8 cellular contexts compared by ENCODE assay signal in the genomic region with DNA sequence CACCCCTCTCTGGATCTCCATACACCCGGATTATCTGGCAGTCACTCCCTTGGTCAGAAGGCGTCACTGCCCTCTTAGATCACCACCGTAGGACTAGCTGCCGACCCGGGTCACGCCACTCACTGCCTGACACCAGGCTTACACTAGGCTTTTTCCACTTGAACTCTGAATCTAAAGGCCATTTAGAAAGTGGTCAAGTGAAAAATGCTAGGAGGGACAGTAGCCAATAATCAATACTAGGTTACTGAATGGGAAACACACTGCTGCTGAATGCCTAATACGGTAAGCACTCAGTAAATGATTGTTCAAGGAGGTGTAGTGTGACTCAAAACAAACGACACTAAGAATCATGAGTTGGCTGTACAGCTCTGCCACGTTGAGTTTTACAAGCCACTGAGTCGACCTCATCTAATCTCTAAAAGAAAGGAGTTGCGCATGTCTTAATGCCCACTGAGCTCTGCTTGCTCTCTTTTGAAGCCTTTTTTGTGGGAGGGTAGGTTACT. TPM values are rescaled to one million over a fixed set of nuclear protein-coding genes. Genes with fewer than 3 reads are reported as not detected.
DNase-seq lines count a peak whose midpoint lies in the region; ATAC-seq and TF ChIP-seq lines count a peak whose summit lies in the region.

No MANE protein-coding gene starts in this region.

- peaks cover 36% of the 10 kb centered on the region for H3K4me1 Mint-ChIP-seq in activated CD4-positive, alpha-beta memory T cell treated with anti-CD3 and anti-CD28 coated beads, Interleukin-2, amount 10 ng/mL, durations not matched to agents 7 days and 5 days

- CTCF ChIA-PET in activated CD4-positive, alpha-beta memory T cell treated with anti-CD3 and anti-CD28 coated beads, Interleukin-2, amount 10 ng/mL, durations not matched to agents 7 days and 5 days (lab: Charles Lee), result interaction anchor here (1.6 to 3.7 kb wide), 4 partner anchors 17 to 818 kb away, joined by 4 to 33 read pairs (median 8); a partner anchor contains a TSS

- POLR2A ChIA-PET in activated CD4-positive, alpha-beta memory T cell treated with anti-CD3 and anti-CD28 coated beads, Interleukin-2, amount 10 ng/mL, durations not matched to agents 7 days and 5 days (lab: Charles Lee), result interaction anchor here (0.9 to 3.0 kb wide), 7 partner anchors 12 to 945 kb away, joined by 3 to 15 read pairs (median 4); a partner anchor contains a TSS

- TF ChIP-seq CTCF in heart left ventricle (IDR thresholded peaks at IDR 0.05), result no peak

- H3K27ac Mint-ChIP-seq in activated CD4-positive, alpha-beta memory T cell treated with anti-CD3 and anti-CD28 coated beads, Interleukin-2, amount 10 ng/mL, durations not matched to agents 7 days and 5 days, result peak overlapping the region; percentile 89

- H3K36me3 ChIP-seq in HUES48 (ENCODE audit: control insufficient read depth, insufficient read depth, low read length), result peaks cover 3% of the 10 kb centered on the region
- H3K36me3 ChIP-seq in heart left ventricle, result peaks cover 0 to 6% (median 0%) of the 10 kb centered on the region in 9 donors

- H3K9me3 ChIP-seq in HUES48 (ENCODE audit: control insufficient read depth, insufficient read depth, low read length) (no peaks in the 10 kb centered on the region), heart left ventricle (no peaks in the 10 kb centered on the region)

- H3K4me3 ChIP-seq in HUES48 (ENCODE audit: low read depth, low read length), result peak overlapping the region; percentile 86
- peak overlapping the region; percentile 65 to 98 (median 78) for H3K4me3 ChIP-seq in heart left ventricle

- peak overlapping the region; percentile 90 for H3K9ac ChIP-seq in HUES48 (ENCODE audit: low read depth, low read length)

- peaks cover 24% of the 10 kb centered on the region for H3K36me3 Mint-ChIP-seq in activated CD4-positive, alpha-beta memory T cell treated with anti-CD3 and anti-CD28 coated beads, Interleukin-2, amount 10 ng/mL, durations not matched to agents 7 days and 5 days (ENCODE audit: low read depth)

- H3K4me1 ChIP-seq in HUES48 (ENCODE audit: control insufficient read depth, insufficient read depth, low read length) (peaks cover 17% of the 10 kb centered on the region), heart left ventricle (peaks cover 0 to 46% (median 22%) of the 10 kb centered on the region in 12 donors)

- 27 to 34% (median 33%) methylated on average over 11 of the region's 11 CpGs for WGBS in heart left ventricle, 4 donors

- peak overlapping the region; percentile 92 for H3K4me3 Mint-ChIP-seq in activated CD4-positive, alpha-beta memory T cell treated with anti-CD3 and anti-CD28 coated beads, Interleukin-2, amount 10 ng/mL, durations not matched to agents 7 days and 5 days

- no peak for TF ChIP-seq POLR2A in heart left ventricle (IDR thresholded peaks at IDR 0.05)

- H3K27me3 ChIP-seq in HUES48 (ENCODE audit: control insufficient read depth, insufficient read depth, low read length) (no peaks in the 10 kb centered on the region), heart left ventricle (no peaks in the 10 kb centered on the region)

- ATAC-seq in GM21529 (IDR thresholded peaks at IDR 0.05; ENCODE audit: unreplicated experiment), result peak; percentile 30
- peak in 2 of 4 donors; percentile 54 to 59 for ATAC-seq in heart left ventricle

- H3K27me3 Mint-ChIP-seq in activated CD4-positive, alpha-beta memory T cell treated with anti-CD3 and anti-CD28 coated beads, Interleukin-2, amount 10 ng/mL, durations not matched to agents 7 days and 5 days, result no peaks in the 10 kb centered on the region

- H3K27ac ChIP-seq in HUES48 (ENCODE audit: low read depth, low read length) (peak overlapping the region; percentile 95), heart left ventricle (peak overlapping the region; percentile 88 to 97 (median 92))

- DNase-seq in SHP77 (lab: John Stamatoyannopoulos, UW) (peak; percentile 67 to 77), SHP77 treated with DMSO at 0.1 percent for 48 hours (lab: John Stamatoyannopoulos, UW) (no peak), heart left ventricle (no peak), pons (ENCODE audit: low spot score) (peak; percentile 80), DMS 273 (lab: John Stamatoyannopoulos, UW; ENCODE audit: unreplicated experiment) (no peak)
- no peak for DNase-seq in activated CD4-positive, alpha-beta memory T cell treated with anti-CD3 and anti-CD28 coated beads, Interleukin-2, amount 10 ng/mL, durations not matched to agents 7 days and 5 days

- H3K9me3 Mint-ChIP-seq in activated CD4-positive, alpha-beta memory T cell treated with anti-CD3 and anti-CD28 coated beads, Interleukin-2, amount 10 ng/mL, durations not matched to agents 7 days and 5 days, result no peaks in the 10 kb centered on the region

- intact Hi-C loops in heart left ventricle (cut with DNase I), result loop anchor here in 4 of 10 donors (5.0 to 10.0 kb wide), 3 partner anchors 809 to 947 kb away; a partner anchor contains a TSS

RNA-seq across cellular contexts. Expression of a gene that starts 0.7 kb away (rescaled TPM):
- total RNA-seq in activated CD4-positive, alpha-beta memory T cell treated with anti-CD3 and anti-CD28 coated beads, Interleukin-2, amount 10 ng/mL, durations not matched to agents 7 days and 5 days, result 10 to 100 TPM; 33.7 to 34.7 TPM
- total RNA-seq in heart left ventricle, result 10 to 100 TPM; 19.4 to 39.2 (median 29.2) TPM
- polyA plus RNA-seq in heart left ventricle, result 10 to 100 TPM; 19.6 to 24.3 TPM

Comparison
In these comparisons a context has a peak if more than half of its experiments do, and no peak if none do; other contexts are left out.
1. DNase-seq: peak in SHP77 (2 of 2) and pons (single experiment); none in SHP77 treated with DMSO at 0.1 percent for 48 hours (single experiment), activated CD4-positive, alpha-beta memory T cell treated with anti-CD3 and anti-CD28 coated beads, Interleukin-2, amount 10 ng/mL, durations not matched to agents 7 days and 5 days (single experiment), heart left ventricle (0 of 5) and DMS 273 (single experiment).